ENCODE assay signal across 8 cellular contexts in the genomic region with DNA sequence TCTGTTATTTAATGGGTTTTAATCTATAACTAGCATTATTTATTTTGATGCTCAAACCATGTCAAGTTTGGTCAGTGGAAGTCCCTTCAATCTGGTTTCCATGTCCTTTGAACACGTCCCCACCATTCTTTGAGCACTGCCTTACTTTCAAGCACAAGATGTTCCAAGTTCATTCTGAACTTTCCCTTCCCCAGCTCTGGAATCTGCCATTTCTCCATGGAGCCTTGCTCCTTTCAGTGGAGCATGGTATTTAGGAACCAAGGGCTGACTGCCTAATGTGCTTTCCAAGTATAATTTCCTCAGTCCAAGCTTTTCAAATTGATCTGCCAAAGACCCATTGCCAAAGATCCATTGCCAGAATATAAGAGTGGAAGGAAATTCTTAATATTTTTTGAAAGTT. TPM values are rescaled to one million over a fixed set of nuclear protein-coding genes. Genes with fewer than 3 reads are reported as not detected.
DNase-seq lines count a peak whose midpoint lies in the region; ATAC-seq, FAIRE-seq and TF ChIP-seq lines count a peak whose summit lies in the region.

No MANE protein-coding gene starts in this region.

- no peak overlapping the region for H4K8ac ChIP-seq in mesenchymal stem cell (ENCODE audit: low read length)

- peak overlapping the region; percentile 94 for H3K4me3 Mint-ChIP-seq in astrocyte (ENCODE audit: unreplicated experiment)

- H4K91ac ChIP-seq in mesenchymal stem cell (ENCODE audit: low read length) = no peak overlapping the region

- no peaks in the 10 kb centered on the region for H3K27me3 Mint-ChIP-seq in astrocyte (ENCODE audit: low read depth, unreplicated experiment)

- TF ChIP-seq CTCF in AG04450 (IDR thresholded peaks at IDR 0.05; ENCODE audit: low read depth, low read length) (no peak), HEK293 (tag by site-specific recombination; IDR thresholded peaks at IDR 0.05) (no peak), astrocyte (IDR thresholded peaks at IDR 0.05; ENCODE audit: insufficient read depth, low read depth, low read length) (no peak)

- H3K36me3 Mint-ChIP-seq in astrocyte (ENCODE audit: low read depth, unreplicated experiment) = peaks cover 10% of the 10 kb centered on the region

- H3K27ac Mint-ChIP-seq in astrocyte (ENCODE audit: unreplicated experiment) = peak overlapping the region; percentile 20

- H3K79me2 ChIP-seq in astrocyte (ENCODE audit: insufficient read depth, low read length) = peaks cover 37% of the 10 kb centered on the region

- POLR2A ChIA-PET in AG04450 (lab: Yijun Ruan, JAX) (interaction anchor here (0.6 kb wide), 1 partner anchor 462 kb away, joined by 3 read pairs; no protein-coding TSS in a partner anchor), HEK293 (lab: Yijun Ruan, JAX) (interaction anchor here (1.8 to 3.1 kb wide), 3 partner anchors 10 to 150 kb away, joined by 8 to 49 read pairs (median 9); partner anchors contain the start of genes FBL and PSMC4), HEK293T (lab: Yijun Ruan, JAX) (interaction anchor here (2.1 kb wide), 1 partner anchor 17 kb away, joined by 5 read pairs; no protein-coding TSS in a partner anchor)

- H3K9me3 ChIP-seq in AG04450 (ENCODE audit: control insufficient read depth, insufficient read depth, low read length) = no peaks in the 10 kb centered on the region; the same call in 1 of the 2 replicates
- H3K9me3 ChIP-seq in HEK293 (ENCODE audit: control insufficient read depth, insufficient read depth, low read depth, low read length) = 0 out of 2 replicates have a peak, but pooled peaks cover 4% of the 10 kb centered on the region
- no peaks in the 10 kb centered on the region for H3K9me3 ChIP-seq in astrocyte (ENCODE audit: insufficient read depth, low read depth, low read length)
- no peaks in the 10 kb centered on the region for H3K9me3 ChIP-seq in mesenchymal stem cell (ENCODE audit: control insufficient read depth, low read length)

- H3K4me2 ChIP-seq in astrocyte (ENCODE audit: low read length) (peak overlapping the region; percentile 89), mesenchymal stem cell (ENCODE audit: low read length, poor library complexity, severe bottlenecking) (peak overlapping the region; percentile 64)

- H3K79me1 ChIP-seq in mesenchymal stem cell (replicated peaks; ENCODE audit: low read length, poor library complexity, severe bottlenecking) = peaks cover 29% of the 10 kb centered on the region

- no peak overlapping the region for H2BK12ac ChIP-seq in mesenchymal stem cell (ENCODE audit: low read length in 2 of 2)

- CTCF ChIA-PET in AG04450 (lab: Charles Lee) = interaction anchor here (1.6 to 2.0 kb wide), 2 partner anchors 25 to 152 kb away, joined by 4 to 9 read pairs; partner anchors contain the start of gene PSMC4
- CTCF ChIA-PET in HEK293 (lab: Yijun Ruan, JAX) = interaction anchor here (0.9 to 2.5 kb wide), 3 partner anchors 25 to 172 kb away, joined by 3 to 17 read pairs (median 3); partner anchors contain the start of gene PSMC4
- CTCF ChIA-PET in HEK293T (lab: Yijun Ruan, JAX) = no interaction called here

- WGBS in mesenchymal stem cell = 89% methylated on average over 1 of the region's 1 CpG

- H3K9me3 Mint-ChIP-seq in astrocyte (ENCODE audit: unreplicated experiment) = peaks cover 13% of the 10 kb centered on the region

- no peak overlapping the region for H3K4ac ChIP-seq in mesenchymal stem cell (ENCODE audit: low read depth in 1 of 2, low read length in 2 of 2)

- H3K27ac ChIP-seq in AG04450 (ENCODE audit: low read depth, low read length) (no peak overlapping the region), HEK293 (ENCODE audit: extremely low read depth, low read depth, low read length) (no peak overlapping the region), astrocyte (ENCODE audit: low read depth, low read length) (no peak overlapping the region), mesenchymal stem cell (ENCODE audit: low read length, poor library complexity, severe bottlenecking) (no peak overlapping the region)

- H2BK5ac ChIP-seq in mesenchymal stem cell (ENCODE audit: low read depth, low read length, poor library complexity, severe bottlenecking) = no peak overlapping the region

- no peak overlapping the region for H2BK15ac ChIP-seq in mesenchymal stem cell (ENCODE audit: low read depth, poor library complexity, severe bottlenecking)

- no peak overlapping the region for H2BK120ac ChIP-seq in mesenchymal stem cell (ENCODE audit: low read depth, low read length)

- no peak for ATAC-seq in HG03439 (IDR thresholded peaks at IDR 0.05; ENCODE audit: unreplicated experiment)

- H3K9ac ChIP-seq in astrocyte (ENCODE audit: low read length) = no peak overlapping the region
- H3K9ac ChIP-seq in mesenchymal stem cell (ENCODE audit: low read length) = peak overlapping the region; percentile 97

- FAIRE-seq in astrocyte (lab: Jason Lieb, UNC) = no peak

- H3K27me3 ChIP-seq in AG04450 (ENCODE audit: control insufficient read depth, insufficient read depth, low read length) (no peaks in the 10 kb centered on the region), astrocyte (ENCODE audit: insufficient read depth, low read length) (no peaks in the 10 kb centered on the region), mesenchymal stem cell (ENCODE audit: control insufficient read depth in 1 of 2, insufficient read depth in 1 of 2, low read length in 2 of 2) (no peaks in the 10 kb centered on the region)

- H3K4me1 ChIP-seq in HEK293 (ENCODE audit: control insufficient read depth, insufficient read depth, low read length) = peaks cover 9% of the 10 kb centered on the region
- H3K4me1 ChIP-seq in astrocyte (ENCODE audit: insufficient read depth, low read length) = peaks cover 14% of the 10 kb centered on the region
- peaks cover 8% of the 10 kb centered on the region for H3K4me1 ChIP-seq in mesenchymal stem cell (ENCODE audit: control insufficient read depth, insufficient read depth, low read depth, low read length)

- H3K14ac ChIP-seq in mesenchymal stem cell (ENCODE audit: low read length in 2 of 2) = no peak overlapping the region

- no peak overlapping the region for H2AFZ ChIP-seq in astrocyte (ENCODE audit: low read depth, low read length)
- H2AFZ ChIP-seq in mesenchymal stem cell (ENCODE audit: low read depth, low read length) = no peak overlapping the region

- H2AK5ac ChIP-seq in mesenchymal stem cell (ENCODE audit: low read length, severe bottlenecking) = no peak overlapping the region

- no peak for DNase-seq in AG04450 (ENCODE audit: low read depth, low spot score)
- no peak for DNase-seq in astrocyte (ENCODE audit: low read depth)
- no peak for DNase-seq in mesenchymal stem cell
- no peak for DNase-seq in HEK293T (ENCODE audit: extremely low spot score)
- DNase-seq in NCI-H446 (lab: John Stamatoyannopoulos, UW) = no peak
- DNase-seq in NCI-H748 (lab: John Stamatoyannopoulos, UW; ENCODE audit: unreplicated experiment) = no peak

- peaks cover 7% of the 10 kb centered on the region for H4K20me1 ChIP-seq in astrocyte (ENCODE audit: insufficient read depth, low read length)

- H3K18ac ChIP-seq in mesenchymal stem cell (ENCODE audit: low read depth in 1 of 2, low read length in 2 of 2) = no peak overlapping the region

- peaks cover 8% of the 10 kb centered on the region for H3K4me1 Mint-ChIP-seq in astrocyte (ENCODE audit: low read depth, unreplicated experiment)

- H3K36me3 ChIP-seq in HEK293 (ENCODE audit: control insufficient read depth in 2 of 2, insufficient read depth in 1 of 2, low read length in 2 of 2) = peaks cover 0 to 33% of the 10 kb centered on the region in 2 experiments; a peak in 2 of 3 replicates
- no peaks in the 10 kb centered on the region for H3K36me3 ChIP-seq in astrocyte (ENCODE audit: insufficient read depth, low read length)
- peaks cover 0 to 3% of the 10 kb centered on the region in 2 experiments for H3K36me3 ChIP-seq in mesenchymal stem cell (ENCODE audit: control insufficient read depth in 1 of 2, insufficient read depth in 2 of 2, low read depth in 1 of 2, low read length in 2 of 2)

- H3K4me3 ChIP-seq in AG04450 (ENCODE audit: low read depth, low read length) (peak overlapping the region; percentile 91), HEK293 (ENCODE audit: low read depth, low read length) (no peak overlapping the region; the same call in 1 of the 2 replicates), astrocyte (ENCODE audit: insufficient read depth, low read depth, low read length) (peak overlapping the region; percentile 78), mesenchymal stem cell (ENCODE audit: insufficient read depth in 1 of 2, low read depth in 1 of 2, low read length in 2 of 2) (peak overlapping the region in 1 of 2 experiments; percentile 96)

- no peak overlapping the region for H3K23ac ChIP-seq in mesenchymal stem cell (ENCODE audit: low read length in 2 of 2)

TF ChIP-seq in HEK293, 187 proteins besides CTCF, POLR2A, EP300 and RAD21:
- TF ChIP-seq ZBTB48 (tag by site-specific recombination; IDR thresholded peaks at IDR 0.05) (no peak), PRDM1 (tag by site-specific recombination; IDR thresholded peaks at IDR 0.05) (peak; percentile 77; the same call in 1 of the 2 replicates), ZNF292 (tag by site-specific recombination; IDR thresholded peaks at IDR 0.05; ENCODE audit: borderline replicate concordance, low read depth) (no peak), IKZF3 (tag by site-specific recombination; IDR thresholded peaks at IDR 0.05) (0 out of 2 replicates have a peak, but pooled peaks have one; percentile 26), ZBTB7A (tag by site-specific recombination; IDR thresholded peaks at IDR 0.05; ENCODE audit: low read depth) (no peak), HOXC10 (CRISPR knock-in tag; IDR thresholded peaks at IDR 0.05) (no peak)

TF ChIP-seq in HEK293T, 16 proteins besides CTCF, POLR2A, EP300 and RAD21 (continues in another document):
- TF ChIP-seq FOXA1 (IDR thresholded peaks at IDR 0.05) (no peak), FOXK2 (IDR thresholded peaks at IDR 0.05) (no peak), ELF4 (IDR thresholded peaks at IDR 0.05) (no peak), PKNOX1 (IDR thresholded peaks at IDR 0.05) (no peak), ARNT (IDR thresholded peaks at IDR 0.05) (no peak), ZNF384 (IDR thresholded peaks at IDR 0.05) (no peak)

RNA-seq across cellular contexts. Expression of gene ZNF546, which starts 1.1 kb away (rescaled TPM):
- 1.7 and 2.4 TPM in 2 replicates for polyA plus RNA-seq in AG04450 (2011; rRNA removed)
- 5.3 and 6.3 TPM in 2 replicates for polyA minus RNA-seq in AG04450 (2011; rRNA and poly(A)+ RNA removed)
- total RNA-seq in astrocyte = 2.0 and 3.0 TPM in 2 replicates
- polyA plus RNA-seq in mesenchymal stem cell (2013, experiment 1 of 2) = 0.64 TPM
- polyA plus RNA-seq in mesenchymal stem cell (2013, experiment 2 of 2) = 0.45 TPM

RNA-seq across cellular contexts. Expression of gene PSMC4, which starts 24.8 kb away (rescaled TPM):
- polyA plus RNA-seq in AG04450 (2011; rRNA removed) = 68.6 and 90.2 TPM in 2 replicates
- 51.0 and 72.4 TPM in 2 replicates for polyA minus RNA-seq in AG04450 (2011; rRNA and poly(A)+ RNA removed)
- 121 and 127 TPM in 2 replicates for total RNA-seq in astrocyte
- 75.6 TPM for polyA plus RNA-seq in mesenchymal stem cell (2013, experiment 1 of 2)
- 75.9 TPM for polyA plus RNA-seq in mesenchymal stem cell (2013, experiment 2 of 2)
